8 cellular contexts compared by ENCODE assay signal in genomic region chr6:116615937-116616756, GRCh38. TPM values are rescaled to one million over a fixed set of nuclear protein-coding genes. Genes with fewer than 3 reads are reported as not detected.
DNase-seq lines count a peak whose midpoint lies in the region; ATAC-seq and TF ChIP-seq lines count a peak whose summit lies in the region.

Gene RSPH4A, plus strand, starts transcription at chr6:116616479. Its CDS starts 145 bp downstream, at chr6:116616624.

- ATAC-seq in GM21723 (IDR thresholded peaks at IDR 0.05; ENCODE audit: unreplicated experiment) (peak; percentile 100), naive B cell (ENCODE audit: low read depth in 2 of 2) (peak; percentile 94 to 95)
- peak; percentile 97 for ATAC-seq in stimulated activated memory B cell treated with anti-CD40 and anti-IgM and Interleukin-4, amounts not matched to agents 10 μg/mL and 1 μg/mL and 100 μg/mL, for 72 hours

- peaks cover 14 to 17% (median 15%) of the 10 kb centered on the region in 3 donors for H3K4me1 Mint-ChIP-seq in naive B cell
- H3K4me1 Mint-ChIP-seq in stimulated activated memory B cell treated with anti-CD40 and anti-IgM and Interleukin-4, amounts not matched to agents 10 μg/mL and 1 μg/mL and 100 μg/mL, for 72 hours, result peaks cover 13% of the 10 kb centered on the region

- H4K20me1 ChIP-seq in PC-9 (ENCODE audit: insufficient read depth), result no peaks in the 10 kb centered on the region

- BruUV-seq in PC-9 (replicated peaks; lab: Mats Ljungman, UMichigan), result no TSS peak

- H3K27me3 ChIP-seq in PC-9 (ENCODE audit: insufficient read depth, low read depth), result no peaks in the 10 kb centered on the region

- H3F3A ChIP-seq in PC-9 (ENCODE audit: insufficient read depth, low read depth), result no peaks in the 10 kb centered on the region

- no peaks in the 10 kb centered on the region for H3K9me3 ChIP-seq in PC-9 (ENCODE audit: insufficient read depth, low read depth)

- H3K4me1 ChIP-seq in PC-9 (replicated peaks; ENCODE audit: insufficient read depth), result peaks cover 9% of the 10 kb centered on the region

- peak within 1 kb of the TSS; percentile 67 to 92 (median 85) for H3K4me3 Mint-ChIP-seq in naive B cell
- peak within 1 kb of the TSS; percentile 86 for H3K4me3 Mint-ChIP-seq in stimulated activated memory B cell treated with anti-CD40 and anti-IgM and Interleukin-4, amounts not matched to agents 10 μg/mL and 1 μg/mL and 100 μg/mL, for 72 hours

- H3K27ac ChIP-seq in PC-9, result no peak within 1 kb of the TSS

- intact Hi-C loops in PC-9 (cut with micrococcal nuclease; ENCODE audit: unreplicated experiment), result loop anchor here (1.0 to 2.0 kb wide), 2 partner anchors 45 to 65 kb away; partner anchors contain the start of genes KPNA5 and RWDD1

- peak within 1 kb of the TSS; percentile 53 for H3K4me3 ChIP-seq in Jurkat, Clone E6-1 (ENCODE audit: low read length)
- H3K4me3 ChIP-seq in PC-9 (peak within 1 kb of the TSS; percentile 87), fibroblast of mammary gland (ENCODE audit: control insufficient read depth, low read depth, low read length) (peak within 1 kb of the TSS; percentile 87)

- TF ChIP-seq CTCF in PC-9 (conservative IDR thresholded peaks at IDR 0.05), result no peak
- peak; percentile 21 for TF ChIP-seq CTCF in fibroblast of mammary gland (conservative IDR thresholded peaks at IDR 0.05; ENCODE audit: control insufficient read depth, insufficient read depth, low read depth, low read length)

- DNase-seq in DMS 273 treated with DMSO at 0.1 percent for 48 hours (lab: John Stamatoyannopoulos, UW) (peak; percentile 99), PC-9 (peak; percentile 86 to 91), activated T-helper 1 cell treated with Interleukin-2 at 50 U/mL for 16 hours (ENCODE audit: low read depth) (peak; percentile 38), fibroblast of mammary gland (ENCODE audit: low read depth) (peak; percentile 94), naive B cell (peak; percentile 73)
- peak; percentile 78 for DNase-seq in Jurkat, Clone E6-1 (ENCODE audit: low read depth, low spot score)

- H3K36me3 Mint-ChIP-seq in naive B cell, result no peaks in the 10 kb centered on the region
- H3K36me3 Mint-ChIP-seq in stimulated activated memory B cell treated with anti-CD40 and anti-IgM and Interleukin-4, amounts not matched to agents 10 μg/mL and 1 μg/mL and 100 μg/mL, for 72 hours, result no peaks in the 10 kb centered on the region

- no peaks in the 10 kb centered on the region for H3K36me3 ChIP-seq in PC-9 (ENCODE audit: low read depth)

- no peaks in the 10 kb centered on the region for H3K9me2 ChIP-seq in PC-9 (ENCODE audit: insufficient read depth)

- no peaks in the 10 kb centered on the region for H3K79me2 ChIP-seq in PC-9 (ENCODE audit: low read depth)

- H3K27ac Mint-ChIP-seq in naive B cell, result peak within 1 kb of the TSS in 5 of 6 donors; percentile 40 to 93 (median 65)
- H3K27ac Mint-ChIP-seq in stimulated activated memory B cell treated with anti-CD40 and anti-IgM and Interleukin-4, amounts not matched to agents 10 μg/mL and 1 μg/mL and 100 μg/mL, for 72 hours, result peak within 1 kb of the TSS; percentile 27

- H3K27me3 Mint-ChIP-seq in naive B cell, result peaks cover 4 to 18% (median 8%) of the 10 kb centered on the region in 3 donors
- H3K27me3 Mint-ChIP-seq in stimulated activated memory B cell treated with anti-CD40 and anti-IgM and Interleukin-4, amounts not matched to agents 10 μg/mL and 1 μg/mL and 100 μg/mL, for 72 hours, result peaks cover 13% of the 10 kb centered on the region

- H3K9me3 Mint-ChIP-seq in naive B cell, result peaks cover 0 to 2% (median 0%) of the 10 kb centered on the region in 7 donors
- H3K9me3 Mint-ChIP-seq in stimulated activated memory B cell treated with anti-CD40 and anti-IgM and Interleukin-4, amounts not matched to agents 10 μg/mL and 1 μg/mL and 100 μg/mL, for 72 hours, result no peaks in the 10 kb centered on the region

- H3K4me2 ChIP-seq in PC-9, result peak within 1 kb of the TSS; percentile 95

- H2AFZ ChIP-seq in PC-9, result peak within 1 kb of the TSS; percentile 94

- POLR2A ChIA-PET in PC-9 (lab: Charles Lee; ENCODE audit: unreplicated experiment), result no interaction called here

- CTCF ChIA-PET in PC-9 (lab: Charles Lee), result no interaction called here

RNA-seq across cellular contexts. Expression of gene RSPH4A, which starts in this region (rescaled TPM):
- not detected for polyA plus RNA-seq in Jurkat, Clone E6-1 (2012; ENCODE audit: insufficient read depth, insufficient read length)
- 0.13 and 0.24 TPM in 2 replicates for total RNA-seq in PC-9 (2021)
- under 1 TPM in 2 of 6 donors, not detected in 4; 0.13 to 0.25 TPM for polyA plus RNA-seq in naive B cell (ENCODE audit: low read depth in 6 of 6)

Comparison
In these comparisons a context has a peak if more than half of its experiments do, and no peak if none do; other contexts are left out.
1. Peak in DNase-seq, H3K4me3 ChIP-seq and H3K4me2 ChIP-seq in PC-9; RNA of the gene not detected or under 1 TPM.
2. Peak in DNase-seq and ATAC-seq in naive B cell; RNA of the gene not detected or under 1 TPM.
3. DNase-seq: peak in every context shown above with its lines; median percentile 99 in DMS 273 treated with DMSO at 0.1 percent for 48 hours; 94 in fibroblast of mammary gland; 88 in PC-9; 78 in Jurkat, Clone E6-1; 73 in naive B cell; 38 in activated T-helper 1 cell treated with Interleukin-2 at 50 U/mL for 16 hours.